ENCODE assay signal across 8 cellular contexts in the genomic region with DNA sequence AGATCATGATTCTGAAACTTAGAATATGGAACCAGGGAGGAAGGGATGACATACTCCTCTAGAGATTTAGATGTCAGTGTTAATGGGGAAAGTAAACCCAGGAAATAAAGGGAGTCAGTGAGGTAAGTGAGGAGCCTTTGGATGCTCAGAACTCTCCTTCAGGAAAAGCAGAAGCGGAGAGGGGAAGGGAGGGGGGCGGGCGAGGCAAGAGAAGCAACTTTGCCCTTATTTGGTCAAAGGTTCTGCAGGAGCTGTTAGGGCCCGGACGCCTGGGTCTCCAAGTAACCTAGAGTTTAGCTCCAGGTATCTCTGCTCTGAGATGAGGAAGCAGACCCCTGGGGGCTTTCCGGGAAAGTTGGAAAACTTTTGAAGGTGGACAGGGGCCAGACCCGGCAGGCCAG. TPM values are rescaled to one million over a fixed set of nuclear protein-coding genes. Genes with fewer than 3 reads are reported as not detected.
A peak's percentile ranks its signal among the peaks of the same experiment; 100 is the strongest.
DNase-seq lines count a peak whose midpoint lies in the region; ATAC-seq and TF ChIP-seq lines count a peak whose summit lies in the region.

No MANE protein-coding gene starts in this region.

- in situ Hi-C loops in KBM-7 (cut with MboI; ENCODE audit: low pct_unique_long_range_greater_than_20kb, low sequenced_read_pairs): no loop called here
- in situ Hi-C loops in astrocyte of the cerebellum (cut with HindIII; ENCODE audit: low sequenced_read_pairs): no loop called here

- no peak overlapping the region for H2BK12ac ChIP-seq in mesenchymal stem cell (ENCODE audit: low read length in 2 of 2)

- H3K9ac ChIP-seq in BLaER1 (peak overlapping the region; percentile 99), mesenchymal stem cell (ENCODE audit: low read length) (peak overlapping the region; percentile 97)

- H2BK120ac ChIP-seq in mesenchymal stem cell (ENCODE audit: low read depth, low read length): no peak overlapping the region

- H3K36me3 ChIP-seq in BLaER1: peaks cover 48% of the 10 kb centered on the region
- H3K36me3 ChIP-seq in mesenchymal stem cell (ENCODE audit: control insufficient read depth in 1 of 2, insufficient read depth in 2 of 2, low read depth in 1 of 2, low read length in 2 of 2): peaks cover 42 to 48% of the 10 kb centered on the region in 2 experiments

- WGBS in mesenchymal stem cell: 0% methylated on average over 4 of the region's 7 CpGs

- no peak overlapping the region for H2AFZ ChIP-seq in mesenchymal stem cell (ENCODE audit: low read depth, low read length)

- peaks cover 63% of the 10 kb centered on the region for H4K20me1 ChIP-seq in BLaER1

- peak overlapping the region; percentile 53 for H2BK5ac ChIP-seq in mesenchymal stem cell (ENCODE audit: low read depth, low read length, poor library complexity, severe bottlenecking)

- H3K79me1 ChIP-seq in mesenchymal stem cell (replicated peaks; ENCODE audit: low read length, poor library complexity, severe bottlenecking): peaks cover 9% of the 10 kb centered on the region

- H3K9me3 ChIP-seq in BLaER1 (no peaks in the 10 kb centered on the region), mesenchymal stem cell (ENCODE audit: control insufficient read depth, low read length) (no peaks in the 10 kb centered on the region)

- no peak overlapping the region for H4K91ac ChIP-seq in mesenchymal stem cell (ENCODE audit: low read length)

- H3K4me1 ChIP-seq in BLaER1 (peaks cover 69% of the 10 kb centered on the region), mesenchymal stem cell (ENCODE audit: control insufficient read depth, insufficient read depth, low read depth, low read length) (peaks cover 42% of the 10 kb centered on the region)

- DNase-seq in KBM-7 (peak; percentile 54), astrocyte of the cerebellum (ENCODE audit: low read depth) (no peak), mesenchymal stem cell (no peak)
- DNase-seq in activated CD4-positive, CD25-positive, alpha-beta regulatory T cell treated with anti-CD3 and anti-CD28 coated beads, Interleukin-2, amount 50 U/mL, for 72 hours: no peak

- H3K18ac ChIP-seq in mesenchymal stem cell (ENCODE audit: low read depth in 1 of 2, low read length in 2 of 2): peak overlapping the region in 1 of 2 experiments; percentile 35

- peak overlapping the region in 1 of 2 experiments; percentile 57 for H3K4ac ChIP-seq in mesenchymal stem cell (ENCODE audit: low read depth in 1 of 2, low read length in 2 of 2)

- no peak for TF ChIP-seq CTCF in astrocyte of the cerebellum (IDR thresholded peaks at IDR 0.05; ENCODE audit: low read depth, low read length, missing control alignments)

- H3K27me3 ChIP-seq in BLaER1 (no peaks in the 10 kb centered on the region), mesenchymal stem cell (ENCODE audit: control insufficient read depth in 1 of 2, insufficient read depth in 1 of 2, low read length in 2 of 2) (no peaks in the 10 kb centered on the region)

- peak overlapping the region; percentile 99; the same call in 1 of the 2 replicates for H3K27ac ChIP-seq in BLaER1
- H3K27ac ChIP-seq in mesenchymal stem cell (ENCODE audit: low read length, poor library complexity, severe bottlenecking): peak overlapping the region; percentile 98

- no peak overlapping the region for H3K14ac ChIP-seq in mesenchymal stem cell (ENCODE audit: low read length in 2 of 2)

- H2AK5ac ChIP-seq in mesenchymal stem cell (ENCODE audit: low read length, severe bottlenecking): peak overlapping the region; percentile 61

- H2BK15ac ChIP-seq in mesenchymal stem cell (ENCODE audit: low read depth, poor library complexity, severe bottlenecking): no peak overlapping the region

- no peak overlapping the region for H4K8ac ChIP-seq in mesenchymal stem cell (ENCODE audit: low read length)

- H3K4me3 ChIP-seq in BLaER1 (peak overlapping the region; percentile 100), astrocyte of the cerebellum (ENCODE audit: low read depth, low read length) (peak overlapping the region; percentile 97), mesenchymal stem cell (ENCODE audit: insufficient read depth in 1 of 2, low read depth in 1 of 2, low read length in 2 of 2) (peak overlapping the region; percentile 95 to 100)

- peak overlapping the region; percentile 99 for H3K4me2 ChIP-seq in BLaER1
- H3K4me2 ChIP-seq in mesenchymal stem cell (ENCODE audit: low read length, poor library complexity, severe bottlenecking): peak overlapping the region; percentile 93

- no peak overlapping the region for H3K23ac ChIP-seq in mesenchymal stem cell (ENCODE audit: low read length in 2 of 2)

- ATAC-seq in HG03469 (IDR thresholded peaks at IDR 0.05; ENCODE audit: unreplicated experiment) (no peak), HG02798 (IDR thresholded peaks at IDR 0.05; ENCODE audit: poor library complexity, unreplicated experiment) (no peak), HG03025 (IDR thresholded peaks at IDR 0.05; ENCODE audit: low FRiP score, unreplicated experiment) (no peak)

RNA-seq across cellular contexts. Expression of a gene that starts 1.3 kb away (rescaled TPM):
- polyA plus RNA-seq in mesenchymal stem cell (2013, experiment 1 of 2): 1,651 TPM
- 1,671 TPM for polyA plus RNA-seq in mesenchymal stem cell (2013, experiment 2 of 2)

RNA-seq across cellular contexts. Expression of a gene that starts 3.9 kb away (rescaled TPM):
- 3.9 TPM for polyA plus RNA-seq in mesenchymal stem cell (2013, experiment 1 of 2)
- polyA plus RNA-seq in mesenchymal stem cell (2013, experiment 2 of 2): 3.3 TPM

RNA-seq across cellular contexts. Expression of a gene that starts 6.9 kb away (rescaled TPM):
- 84.3 TPM for polyA plus RNA-seq in mesenchymal stem cell (2013, experiment 1 of 2)
- 84.9 TPM for polyA plus RNA-seq in mesenchymal stem cell (2013, experiment 2 of 2)

RNA-seq across cellular contexts. Expression of a gene that starts 7.2 kb away (rescaled TPM):
- 37.5 TPM for polyA plus RNA-seq in mesenchymal stem cell (2013, experiment 1 of 2)
- polyA plus RNA-seq in mesenchymal stem cell (2013, experiment 2 of 2): 36.9 TPM

RNA-seq across cellular contexts. Expression of a gene that starts 14.9 kb away (rescaled TPM):
- polyA plus RNA-seq in mesenchymal stem cell (2013, experiment 1 of 2): 0.03 TPM
- polyA plus RNA-seq in mesenchymal stem cell (2013, experiment 2 of 2): not detected
